15 cellular contexts compared by ENCODE assay signal in the genomic region with DNA sequence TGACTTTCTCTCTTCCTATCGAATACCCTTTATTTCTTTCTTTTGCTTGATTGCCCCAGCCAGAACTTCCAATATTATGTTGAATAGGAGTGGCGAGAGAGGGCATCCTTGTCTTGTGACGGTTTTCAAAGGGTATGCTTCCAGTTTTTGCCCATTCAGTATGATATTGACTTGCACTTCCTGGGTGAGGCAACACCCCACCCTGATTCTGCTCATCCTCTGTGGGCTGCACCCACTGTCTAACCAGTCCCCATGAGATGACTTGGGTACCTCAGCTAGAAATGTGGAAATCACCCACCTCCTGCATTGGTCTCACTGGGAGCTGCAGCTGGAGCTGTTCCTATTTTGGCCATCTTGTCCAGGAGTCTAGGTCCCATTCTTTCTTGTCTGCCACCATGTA. TPM values are rescaled to one million over a fixed set of nuclear protein-coding genes. Genes with fewer than 3 reads are reported as not detected.
DNase-seq lines count a peak whose midpoint lies in the region; ATAC-seq lines count a peak whose summit lies in the region.
"Had no signal": no experiment of that assay in that cellular context is flagged by ENCODE, and none has a peak within 500 bp of the region (broad histone marks: within the 10 kb centered on the region; RNA-seq: fewer than 3 reads in every experiment).

No MANE protein-coding gene starts in this region.

- peaks cover 0 to under 1% (median 0%) of the 10 kb centered on the region in 3 donors for H3K9me3 Mint-ChIP-seq in T-cell
- H3K9me3 Mint-ChIP-seq in stimulated activated naive CD8-positive, alpha-beta T cell treated with anti-CD3 and anti-CD28 coated beads, Interleukin-15, Interleukin-2, amounts not matched to agents 100 ng/mL and 50 ng/mL, for 24 hours = no peaks in the 10 kb centered on the region

- peak overlapping the region; percentile 53 for H3K4me3 ChIP-seq in iPS-15b (ENCODE audit: low read depth, low read length)

- peak overlapping the region; percentile 61 to 93 (median 71) for H3K4me3 Mint-ChIP-seq in T-cell
- peak overlapping the region; percentile 86 for H3K4me3 Mint-ChIP-seq in stimulated activated naive CD8-positive, alpha-beta T cell treated with anti-CD3 and anti-CD28 coated beads, Interleukin-15, Interleukin-2, amounts not matched to agents 100 ng/mL and 50 ng/mL, for 24 hours

- H3K9ac ChIP-seq in iPS-15b (ENCODE audit: low read depth, low read length) = no peak overlapping the region

- no peaks in the 10 kb centered on the region for H3K27me3 ChIP-seq in iPS-15b (ENCODE audit: control insufficient read depth, insufficient read depth, low read length)

- CTCF ChIA-PET in T-cell (lab: Charles Lee) = no interaction called here

- POLR2A ChIA-PET in T-cell (lab: Charles Lee) = no interaction called here

- H3K4me1 Mint-ChIP-seq in T-cell = peaks cover 0 to 13% (median 0%) of the 10 kb centered on the region in 3 donors
- peaks cover 12% of the 10 kb centered on the region for H3K4me1 Mint-ChIP-seq in stimulated activated naive CD8-positive, alpha-beta T cell treated with anti-CD3 and anti-CD28 coated beads, Interleukin-15, Interleukin-2, amounts not matched to agents 100 ng/mL and 50 ng/mL, for 24 hours (ENCODE audit: low read depth)

- H3K36me3 Mint-ChIP-seq in T-cell = peaks cover 7% of the 10 kb centered on the region
- no peaks in the 10 kb centered on the region for H3K36me3 Mint-ChIP-seq in stimulated activated naive CD8-positive, alpha-beta T cell treated with anti-CD3 and anti-CD28 coated beads, Interleukin-15, Interleukin-2, amounts not matched to agents 100 ng/mL and 50 ng/mL, for 24 hours (ENCODE audit: low read depth)

- H3K4me1 ChIP-seq in iPS-15b (ENCODE audit: control insufficient read depth, insufficient read depth, low read length) = peaks cover 3% of the 10 kb centered on the region
- H3K4me1 ChIP-seq: esophagus muscularis mucosa had no signal

- peak in 1 of 4 experiments; percentile 44 for ATAC-seq in T-cell (replicated peaks in 1 of 4)
- no peak for ATAC-seq in GM19395 (IDR thresholded peaks at IDR 0.05; ENCODE audit: unreplicated experiment)

- peak; percentile 4 for DNase-seq in activated effector memory CD4-positive, alpha-beta T cell treated with Interleukin-2 at 50 U/mL for 16 hours
- no peak for DNase-seq in activated effector memory CD4-positive, alpha-beta T cell treated with anti-CD3 and anti-CD28 coated beads, Interleukin-2, amount 50 U/mL, for 16 hours
- DNase-seq in T-cell (no peak), superior temporal gyrus (ENCODE audit: extremely low spot score) (no peak), NCI-H82 treated with DMSO at 0.1 percent for 48 hours (lab: John Stamatoyannopoulos, UW; ENCODE audit: unreplicated experiment) (no peak)
- DNase-seq: activated naive CD4-positive, alpha-beta T cell treated with anti-CD3 and anti-CD28 coated beads, Interleukin-2, amount 50 U/mL, for 16 hours; KG1; mammary epithelial cell; NCI-H187; SHP77 treated with DMSO at 0.1 percent for 48 hours; WERI-Rb-1 had no signal

- peak overlapping the region; percentile 77 to 97 for H3K27ac Mint-ChIP-seq in T-cell
- peak overlapping the region; percentile 87 for H3K27ac Mint-ChIP-seq in stimulated activated naive CD8-positive, alpha-beta T cell treated with anti-CD3 and anti-CD28 coated beads, Interleukin-15, Interleukin-2, amounts not matched to agents 100 ng/mL and 50 ng/mL, for 24 hours

- H3K36me3 ChIP-seq in iPS-15b (ENCODE audit: control insufficient read depth, insufficient read depth, low read length) = peaks cover 3% of the 10 kb centered on the region
- H3K36me3 ChIP-seq: esophagus muscularis mucosa, WERI-Rb-1 had no signal

- peaks cover 3% of the 10 kb centered on the region for H3K9me3 ChIP-seq in iPS-15b (ENCODE audit: control insufficient read depth, insufficient read depth, low read length)
- H3K9me3 ChIP-seq: esophagus muscularis mucosa had no signal

- no peaks in the 10 kb centered on the region for H3K27me3 Mint-ChIP-seq in T-cell
- no peaks in the 10 kb centered on the region for H3K27me3 Mint-ChIP-seq in stimulated activated naive CD8-positive, alpha-beta T cell treated with anti-CD3 and anti-CD28 coated beads, Interleukin-15, Interleukin-2, amounts not matched to agents 100 ng/mL and 50 ng/mL, for 24 hours

RNA-seq across cellular contexts. Expression of a gene that starts 44.8 kb away (rescaled TPM):
- under 1 TPM in 4 of 5 donors, not detected in 1; 0.03 to 0.26 (median 0.16) TPM for total RNA-seq in T-cell
